19 cellular contexts compared by ENCODE assay signal in the genomic region with DNA sequence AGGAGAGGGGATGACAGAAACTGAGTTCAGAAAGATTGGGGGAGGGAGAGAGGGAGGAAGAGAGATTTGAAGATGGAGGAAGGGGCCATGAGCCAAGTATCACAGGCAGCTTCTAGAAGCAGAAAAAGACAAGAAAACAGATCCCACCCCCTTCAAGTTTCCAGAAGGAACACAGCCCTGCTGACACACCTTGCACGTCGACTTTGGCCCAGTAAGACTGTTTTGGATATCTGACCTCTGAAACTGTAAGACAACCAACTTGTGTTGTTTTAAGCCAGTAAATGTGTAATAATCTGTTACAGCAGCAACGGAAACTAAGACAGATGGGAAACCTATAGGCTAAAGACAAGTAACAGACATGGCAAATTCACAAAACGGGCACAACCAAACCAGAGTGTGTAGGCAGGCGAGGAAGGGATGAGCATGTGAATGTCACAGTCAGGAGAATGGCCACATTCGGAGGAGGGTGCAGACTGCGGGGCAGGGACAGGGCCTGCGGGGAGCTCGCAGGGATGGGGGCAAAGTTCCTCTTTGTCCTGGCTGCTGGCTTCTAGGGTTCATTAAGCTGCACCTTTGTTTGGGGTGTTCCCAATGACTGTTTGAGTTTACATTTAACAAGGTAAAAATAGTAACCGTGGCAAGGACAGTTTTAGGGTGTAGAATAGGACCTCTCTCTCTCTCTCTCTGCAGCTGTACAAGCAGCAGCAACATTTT. TPM values are rescaled to one million over a fixed set of nuclear protein-coding genes. Genes with fewer than 3 reads are reported as not detected.
DNase-seq lines count a peak whose midpoint lies in the region; FAIRE-seq and TF ChIP-seq lines count a peak whose summit lies in the region.
"Had no signal": no experiment of that assay in that cellular context is flagged by ENCODE, and none has a peak within 500 bp of the region (broad histone marks: within the 10 kb centered on the region; RNA-seq: fewer than 3 reads in every experiment).

No MANE protein-coding gene starts in this region.

- peak overlapping the region in 1 of 2 donors; percentile 67 for H3K27ac ChIP-seq in kidney (ENCODE audit: low read depth in 2 of 2, low read length in 2 of 2)
- H3K27ac ChIP-seq in small intestine (ENCODE audit: low read depth in 1 of 2, low read length in 1 of 2) = peak overlapping the region in 1 of 2 donors; percentile 77
- H3K27ac ChIP-seq: GM23248 had no signal

- H3K4me1 ChIP-seq in Caco-2 (no peaks in the 10 kb centered on the region), kidney (ENCODE audit: control insufficient read depth in 1 of 2, insufficient read depth in 1 of 2, low read depth in 1 of 2, low read length in 2 of 2) (peaks cover under 1 to 11% of the 10 kb centered on the region in 2 donors), small intestine (ENCODE audit: control insufficient read depth in 2 of 2, insufficient read depth in 1 of 2, low read depth in 1 of 2, low read length in 1 of 2) (no peaks in the 10 kb centered on the region)

- 20 to 66% (median 38%) methylated on average over 10 of the region's 10 CpGs for WGBS in small intestine, 3 donors

- intact Hi-C loops in Caco-2 (cut with micrococcal nuclease; ENCODE audit: unreplicated experiment) = no loop called here
- intact Hi-C loops in kidney (cut with DNase I) = no loop called here

- POLR2A ChIA-PET in Caco-2 (lab: Charles Lee) = no interaction called here

- no peaks in the 10 kb centered on the region for H3K9me3 ChIP-seq in Caco-2
- no peaks in the 10 kb centered on the region for H3K9me3 ChIP-seq in kidney (ENCODE audit: control insufficient read depth in 1 of 2, low read length in 2 of 2)
- no peaks in the 10 kb centered on the region for H3K9me3 ChIP-seq in small intestine (ENCODE audit: control insufficient read depth, low read depth)

- H3K4me3 ChIP-seq in Caco-2 (ENCODE audit: low read depth, low read length) (no peak overlapping the region), bronchial epithelial cell (ENCODE audit: low read depth, low read length) (no peak overlapping the region), kidney (ENCODE audit: low read length in 2 of 2) (no peak overlapping the region), small intestine (ENCODE audit: low read depth in 1 of 2, low read length in 2 of 2) (no peak overlapping the region)
- H3K4me3 ChIP-seq: GM23248 had no signal

- BruUV-seq in Caco-2 (replicated peaks; lab: Mats Ljungman, UMichigan) = no TSS peak

- CTCF ChIA-PET in Caco-2 (lab: Charles Lee) = interaction anchor here (0.6 kb wide), 1 partner anchor 194 kb away, joined by 9 read pairs; no protein-coding TSS in a partner anchor

- H3K27me3 Mint-ChIP-seq in Caco-2 (ENCODE audit: insufficient read depth, unreplicated experiment) = no peaks in the 10 kb centered on the region

- H3K27me3 ChIP-seq in Caco-2 (replicated peaks; ENCODE audit: control insufficient read depth, insufficient read depth, low read length) (no peaks in the 10 kb centered on the region), bronchial epithelial cell (ENCODE audit: control insufficient read depth, insufficient read depth, low read length) (no peaks in the 10 kb centered on the region), small intestine (ENCODE audit: control insufficient read depth in 2 of 2, insufficient read depth in 2 of 2, low read length in 2 of 2) (no peaks in the 10 kb centered on the region)

- H3K4me3 Mint-ChIP-seq in Caco-2 (ENCODE audit: unreplicated experiment) = no peak overlapping the region

- peak overlapping the region; percentile 12 for H3K27ac Mint-ChIP-seq in Caco-2 (ENCODE audit: unreplicated experiment)

- FAIRE-seq in bronchial epithelial cell (lab: Jason Lieb, UNC) (peak; percentile 52), kidney (lab: Jason Lieb, UNC) (no peak), small intestine (lab: Jason Lieb, UNC) (no peak)
- FAIRE-seq: A204.1 had no signal

- no peak overlapping the region for H3K9ac ChIP-seq in kidney (ENCODE audit: low read length in 2 of 2)
- H3K9ac ChIP-seq: GM23248 had no signal

- H3K4me1 Mint-ChIP-seq in Caco-2 (ENCODE audit: low read depth, unreplicated experiment) = peaks cover 11% of the 10 kb centered on the region

- TF ChIP-seq CTCF in Caco-2 (IDR thresholded peaks at IDR 0.05; ENCODE audit: insufficient read depth in 1 of 2, low read depth in 1 of 2, low read length in 1 of 2, severe bottlenecking in 1 of 2, unreplicated experiment in 1 of 2) (no peak), bronchial epithelial cell (IDR thresholded peaks at IDR 0.05; ENCODE audit: insufficient read depth, low read length, severe bottlenecking) (no peak), kidney (IDR thresholded peaks at IDR 0.05; ENCODE audit: borderline replicate concordance, extremely low read depth, insufficient read depth) (no peak)

- DNase-seq in Caco-2 (peak in 1 of 2 experiments; percentile 36), bronchial epithelial cell (ENCODE audit: low read depth) (no peak), kidney (peak; percentile 45), small intestine (peak; percentile 78), cortex of kidney (lab: John Stamatoyannopoulos, UW) (no peak), inferior parietal cortex (ENCODE audit: extremely low spot score) (no peak), amniotic stem cell (lab: John Stamatoyannopoulos, UW) (no peak)
- DNase-seq: DMS79, GM23248, HCEC 1CT, Karpas-422, MV-4-11, NCI-H1105 treated with DMSO at 0.1 percent for 48 hours, NCI-H2081, NCI-H2171 treated with DMSO at 0.1 percent for 48 hours, NCI-H524 treated with DMSO at 0.1 percent for 48 hours had no signal

- H3K9me3 Mint-ChIP-seq in Caco-2 (ENCODE audit: unreplicated experiment) = no peaks in the 10 kb centered on the region

- no peaks in the 10 kb centered on the region for H3K36me3 Mint-ChIP-seq in Caco-2 (ENCODE audit: insufficient read depth, unreplicated experiment)

- no peaks in the 10 kb centered on the region for H3K36me3 ChIP-seq in Caco-2 (ENCODE audit: control insufficient read depth, insufficient read depth, low read length)
- no peaks in the 10 kb centered on the region for H3K36me3 ChIP-seq in bronchial epithelial cell (ENCODE audit: control insufficient read depth, insufficient read depth, low read length)
- no peaks in the 10 kb centered on the region for H3K36me3 ChIP-seq in kidney (ENCODE audit: control insufficient read depth in 1 of 2, insufficient read depth in 2 of 2, low read length in 2 of 2)
- no peaks in the 10 kb centered on the region for H3K36me3 ChIP-seq in small intestine (ENCODE audit: control insufficient read depth in 2 of 2, insufficient read depth in 2 of 2, low read length in 2 of 2)

RNA-seq across cellular contexts. Expression of a gene that starts 18.3 kb away (rescaled TPM):
- total RNA-seq in Caco-2 (2022) = 45.7 and 47.0 TPM in 2 replicates
- total RNA-seq in bronchial epithelial cell = 32.1 and 204 TPM in 2 replicates
- total RNA-seq in kidney = 2.2 TPM
- polyA plus RNA-seq in kidney (ENCODE audit: insufficient read depth, low read depth, low replicate concordance) = 2.6 TPM
- polyA plus RNA-seq in small intestine = 10 to 100 TPM in 1 of 3 donors, 1 to 10 TPM in 2; 4.0 to 45.7 (median 5.1) TPM
- total RNA-seq: GM23248, Right ventricle myocardium inferior had no signal

RNA-seq across cellular contexts. Expression of a gene that starts 55.3 kb away (rescaled TPM):
- total RNA-seq in Caco-2 (2022) (not detected in 2 replicates), bronchial epithelial cell (not detected in 2 replicates), kidney (11.1 TPM)
- polyA plus RNA-seq in kidney (ENCODE audit: insufficient read depth, low read depth, low replicate concordance) (34.8 TPM), small intestine (1 to 10 TPM; 1.6 to 4.4 (median 3.2) TPM)
- total RNA-seq: OCI-LY7 had no signal

Comparison
In these comparisons a context has a peak if more than half of its experiments do, and no peak if none do; other contexts are left out.
1. DNase-seq: peak in kidney (single experiment) and small intestine (single experiment); none in bronchial epithelial cell (single experiment), cortex of kidney (single experiment), inferior parietal cortex (single experiment) and amniotic stem cell (single experiment).
2. RNA of a gene that starts 18.3 kb away (total RNA-seq): 45.7 to 47.0 TPM in Caco-2 and 32.1 to 204 TPM in bronchial epithelial cell; 2.2 TPM in kidney (single experiment); every median in the first group is over 10 times any median in the second.
3. RNA of a gene that starts 55.3 kb away (total RNA-seq): 11.1 TPM in kidney (single experiment); not detected in Caco-2 and not detected in bronchial epithelial cell; every median in the first group is over 10 times any median in the second.